8 cellular contexts compared by ENCODE assay signal in the genomic region with DNA sequence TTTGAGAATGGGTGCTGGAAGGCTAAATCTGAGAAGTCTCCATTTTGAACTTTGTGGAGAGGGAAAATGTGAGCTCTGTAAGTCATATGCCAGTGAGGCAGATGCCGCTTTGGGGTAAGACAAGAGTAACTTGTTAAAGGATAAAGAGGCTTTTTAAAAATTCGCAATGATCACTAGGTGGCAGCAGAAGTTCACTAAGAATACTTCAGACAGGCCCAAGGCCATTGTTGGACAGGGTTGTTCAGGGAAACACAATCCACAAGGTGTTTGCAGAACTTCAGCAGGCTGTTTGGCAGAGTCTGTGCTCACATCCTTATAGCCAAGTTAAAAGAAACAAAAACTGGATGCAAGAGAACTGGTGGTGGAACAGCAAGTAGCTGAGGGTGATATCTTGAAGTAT. TPM values are rescaled to one million over a fixed set of nuclear protein-coding genes. Genes with fewer than 3 reads are reported as not detected.
DNase-seq lines count a peak whose midpoint lies in the region; ATAC-seq, FAIRE-seq and TF ChIP-seq lines count a peak whose summit lies in the region.

No MANE protein-coding gene starts in this region.

- H3K36me3 ChIP-seq in OCI-LY3 (replicated peaks; ENCODE audit: low read depth, low read length) (no peaks in the 10 kb centered on the region), left lung (no peaks in the 10 kb centered on the region)

- H4K20me1 ChIP-seq in OCI-LY3 (ENCODE audit: insufficient read depth, low read length): no peaks in the 10 kb centered on the region

- H3K4me1 Mint-ChIP-seq in chondrocyte (ENCODE audit: low read depth): no peaks in the 10 kb centered on the region

- no peaks in the 10 kb centered on the region for H3K79me2 ChIP-seq in OCI-LY3 (ENCODE audit: low read length)

- no peak overlapping the region for H3K27ac Mint-ChIP-seq in chondrocyte (ENCODE audit: unreplicated experiment)

- no peaks in the 10 kb centered on the region for H3K9me3 Mint-ChIP-seq in chondrocyte (ENCODE audit: low read depth)

- in situ Hi-C loops in KBM-7 (cut with MboI; ENCODE audit: low pct_unique_long_range_greater_than_20kb, low sequenced_read_pairs): no loop called here

- peak; percentile 93 for ATAC-seq in left lung

- H3K9me3 ChIP-seq in OCI-LY3 (ENCODE audit: insufficient read depth, low read length) (no peaks in the 10 kb centered on the region), left lung (no peaks in the 10 kb centered on the region)

- peak; percentile 67 for TF ChIP-seq CTCF in OCI-LY3 (IDR thresholded peaks at IDR 0.05; ENCODE audit: low read depth, low read length)
- peak; percentile 90 for TF ChIP-seq CTCF in chondrocyte (IDR thresholded peaks at IDR 0.05)
- peak in 1 of 2 donors; percentile 47 for TF ChIP-seq CTCF in left lung (IDR thresholded peaks at IDR 0.05)

- H3K27me3 ChIP-seq in OCI-LY3 (ENCODE audit: low read depth, low read length): no peaks in the 10 kb centered on the region
- no peaks in the 10 kb centered on the region for H3K27me3 ChIP-seq in left lung

- intact Hi-C loops in left lung (cut with DNase I): loop anchor here in 1 of 2 donors (5.0 kb wide), 1 partner anchor 118 kb away; no protein-coding TSS in a partner anchor

- no peak overlapping the region for H3K9ac ChIP-seq in OCI-LY3 (ENCODE audit: low read length)

- H3K4me1 ChIP-seq in OCI-LY3 (ENCODE audit: low read length) (peaks cover 31% of the 10 kb centered on the region), left lung (no peaks in the 10 kb centered on the region)

- no peak overlapping the region for H3K4me3 Mint-ChIP-seq in chondrocyte (ENCODE audit: unreplicated experiment)

- no peaks in the 10 kb centered on the region for H3K36me3 Mint-ChIP-seq in chondrocyte (ENCODE audit: low read depth)

- DNase-seq in KBM-7 (peak; percentile 78), chondrocyte (ENCODE audit: low spot score) (no peak), left lung (no peak), ureter (ENCODE audit: low spot score) (peak; percentile 46)
- DNase-seq in activated CD8-positive, alpha-beta memory T cell treated with anti-CD3 and anti-CD28 coated beads, Interleukin-2, amount 50 U/mL, for 48 hours: no peak

- H3K4me2 ChIP-seq in OCI-LY3 (ENCODE audit: low read length): no peak overlapping the region

- H3K27ac ChIP-seq in OCI-LY3 (ENCODE audit: low read length): no peak overlapping the region
- no peak overlapping the region for H3K27ac ChIP-seq in left lung

- H2AFZ ChIP-seq in OCI-LY3 (ENCODE audit: low read depth, low read length): no peak overlapping the region

- FAIRE-seq in A204.1 (lab: Jason Lieb, UNC) (peak; percentile 86), G401.6 (lab: Jason Lieb, UNC) (peak; percentile 95)

- no peak overlapping the region for H3K4me3 ChIP-seq in OCI-LY3 (ENCODE audit: low read length)
- no peak overlapping the region for H3K4me3 ChIP-seq in left lung

- peaks cover 4% of the 10 kb centered on the region for H3K27me3 Mint-ChIP-seq in chondrocyte (ENCODE audit: low read depth)

RNA-seq across cellular contexts. Expression of a gene that starts 13.7 kb away (rescaled TPM):
- total RNA-seq in chondrocyte: 7.1 to 8.2 TPM (median 8.2 TPM) in 3 replicates
- 100 to 1,000 TPM in 1 of 2 donors, 10 to 100 TPM in 1; 26.5 to 103 TPM for total RNA-seq in left lung
- total RNA-seq in ureter: 25.5 TPM

RNA-seq across cellular contexts. Expression of a gene that starts 33.6 kb away (rescaled TPM):
- total RNA-seq in chondrocyte (not detected in 3 replicates), left lung (under 1 TPM; 0.13 to 0.17 TPM), ureter (not detected)

RNA-seq across cellular contexts. Expression of a gene that starts 35.2 kb away (rescaled TPM):
- total RNA-seq in chondrocyte (0.20 to 0.39 TPM in 2 of 3 replicates, not detected in the other), left lung (10 to 100 TPM in 1 of 2 donors, 1 to 10 TPM in 1; 6.2 to 20.1 TPM), ureter (4.1 TPM)

Comparison
In these comparisons a context has a peak if more than half of its experiments do, and no peak if none do; other contexts are left out.
1. DNase-seq: peak in KBM-7 (single experiment) and ureter (single experiment); none in chondrocyte (single experiment), left lung (0 of 2) and activated CD8-positive, alpha-beta memory T cell treated with anti-CD3 and anti-CD28 coated beads, Interleukin-2, amount 50 U/mL, for 48 hours (single experiment).